In the genomic region with DNA sequence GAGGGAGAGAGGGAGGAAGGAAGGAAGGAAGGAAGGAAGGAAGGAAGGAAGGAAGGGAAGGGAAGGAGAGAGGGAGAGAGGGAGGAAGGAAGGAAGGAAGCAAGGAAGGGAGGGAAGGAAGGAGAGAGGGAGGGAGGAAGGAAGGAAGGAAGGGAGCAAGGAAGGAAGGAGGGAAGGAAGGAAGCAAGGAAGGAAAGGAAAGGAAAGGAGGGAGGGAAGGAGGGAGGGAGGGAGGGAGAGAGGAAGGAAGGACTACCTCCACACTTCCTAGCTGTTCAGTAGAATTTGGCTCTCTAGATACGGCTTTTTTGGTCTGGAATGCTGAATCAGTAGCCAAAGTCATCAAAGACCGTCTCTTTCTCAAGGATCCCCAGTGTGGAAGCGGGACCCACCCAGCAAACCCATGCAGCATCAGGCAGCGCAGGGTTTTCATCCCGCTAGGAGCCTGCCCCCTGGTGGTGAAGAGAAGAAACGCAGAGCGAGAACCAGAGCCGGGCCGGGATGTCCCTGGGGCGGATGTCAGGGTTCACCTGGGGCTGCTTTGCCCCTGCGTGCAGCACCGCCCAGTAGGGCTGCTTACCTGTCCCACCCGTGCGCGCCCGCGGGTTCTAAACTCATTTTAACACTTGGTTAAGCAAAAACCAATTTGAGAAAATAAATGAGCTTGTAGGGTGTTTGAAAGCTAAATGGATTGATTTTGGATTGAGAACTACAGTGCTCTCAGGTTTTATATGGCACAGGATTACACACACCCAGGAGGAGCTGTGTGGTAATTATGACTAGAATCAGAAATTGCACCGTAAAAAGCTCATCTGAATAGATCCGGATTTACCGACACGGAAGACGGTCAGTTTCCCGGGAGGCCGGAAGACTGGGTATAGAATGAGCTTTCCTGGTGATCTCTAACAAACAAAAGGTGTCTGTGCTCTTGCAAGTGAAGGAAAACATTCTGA, we compare ENCODE assay signal across 8 cellular contexts. TPM values are rescaled to one million over a fixed set of nuclear protein-coding genes. Genes with fewer than 3 reads are reported as not detected.
DNase-seq lines count a peak whose midpoint lies in the region; ATAC-seq and TF ChIP-seq lines count a peak whose summit lies in the region.

No MANE protein-coding gene starts in this region.

- WGBS in ovary, 3 donors, result 26 to 34% (median 29%) methylated on average over 24 of the region's 24 CpGs

- POLR2A ChIA-PET in PC-3 (lab: Charles Lee; ENCODE audit: unreplicated experiment), result no interaction called here

- no peak overlapping the region for H3K4me3 Mint-ChIP-seq in activated T-cell treated with anti-CD3 and anti-CD28 coated beads, Interleukin-2, amount 50 U/mL, for 72 hours
- H3K4me3 Mint-ChIP-seq in type B pancreatic cell, result peak overlapping the region; percentile 22

- peaks cover 33% of the 10 kb centered on the region for H3K27me3 Mint-ChIP-seq in activated T-cell treated with anti-CD3 and anti-CD28 coated beads, Interleukin-2, amount 50 U/mL, for 72 hours (ENCODE audit: low read depth)
- peaks cover 17% of the 10 kb centered on the region for H3K27me3 Mint-ChIP-seq in type B pancreatic cell

- ATAC-seq in HG03439 (IDR thresholded peaks at IDR 0.05; ENCODE audit: unreplicated experiment), result peak; percentile 96
- peak; percentile 91 for ATAC-seq in PC-3
- peak; percentile 74 to 82 for ATAC-seq in activated T-cell treated with anti-CD3 and anti-CD28 coated beads, Interleukin-2, amount 50 U/mL, for 72 hours (replicated peaks in 1 of 2)

- H3K4me2 ChIP-seq in PC-3 (ENCODE audit: low read length), result peak overlapping the region; percentile 60; the same call in 1 of the 2 replicates

- peak overlapping the region; percentile 74 for H2AFZ ChIP-seq in PC-3 (ENCODE audit: low read length)

- no peaks in the 10 kb centered on the region for H3K79me2 ChIP-seq in PC-3 (ENCODE audit: low read length)

- BruUV-seq in PC-3 (replicated peaks; lab: Mats Ljungman, UMichigan), result no TSS peak

- H3K36me3 ChIP-seq in PC-3 (ENCODE audit: low read depth, low read length), result no peaks in the 10 kb centered on the region
- no peaks in the 10 kb centered on the region for H3K36me3 ChIP-seq in ovary

- H4K20me1 ChIP-seq in PC-3 (ENCODE audit: low read length), result no peaks in the 10 kb centered on the region

- peaks cover 4% of the 10 kb centered on the region for H3K4me1 Mint-ChIP-seq in activated T-cell treated with anti-CD3 and anti-CD28 coated beads, Interleukin-2, amount 50 U/mL, for 72 hours (ENCODE audit: low read depth)
- H3K4me1 Mint-ChIP-seq in type B pancreatic cell (ENCODE audit: unreplicated experiment), result peaks cover 18% of the 10 kb centered on the region

- H3K36me3 Mint-ChIP-seq in activated T-cell treated with anti-CD3 and anti-CD28 coated beads, Interleukin-2, amount 50 U/mL, for 72 hours (ENCODE audit: insufficient read depth in 2 of 2), result no peaks in the 10 kb centered on the region
- H3K36me3 Mint-ChIP-seq in type B pancreatic cell, result no peaks in the 10 kb centered on the region

- TF ChIP-seq EP300 in ovary (IDR thresholded peaks at IDR 0.05), result no peak

- no peak overlapping the region for H3K27ac Mint-ChIP-seq in activated T-cell treated with anti-CD3 and anti-CD28 coated beads, Interleukin-2, amount 50 U/mL, for 72 hours
- no peak overlapping the region for H3K27ac Mint-ChIP-seq in type B pancreatic cell

- peak; percentile 86 for TF ChIP-seq CTCF in PC-3 (conservative IDR thresholded peaks at IDR 0.05; ENCODE audit: low read depth, low read length)
- peak; percentile 85 for TF ChIP-seq CTCF in foreskin fibroblast (IDR thresholded peaks at IDR 0.05; ENCODE audit: low read depth, low read length)
- TF ChIP-seq CTCF in ovary (IDR thresholded peaks at IDR 0.05), result peak; percentile 35 to 67 (median 42)
- peak; percentile 97 for TF ChIP-seq CTCF in type B pancreatic cell (conservative IDR thresholded peaks at IDR 0.05)

- DNase-seq in NCI-H1092 treated with DMSO at 0.1 percent for 48 hours (lab: John Stamatoyannopoulos, UW) (peak; percentile 2), NCI-H1092 (lab: John Stamatoyannopoulos, UW) (no peak), PC-3 (peak; percentile 78), foreskin fibroblast (peak in 1 of 2 donors; percentile 78), ovary (peak; percentile 23 to 69 (median 46)), type B pancreatic cell (ENCODE audit: extremely low spot score, unreplicated experiment) (peak; percentile 84)
- peak; percentile 70 to 82 for DNase-seq in activated T-cell treated with anti-CD3 and anti-CD28 coated beads, Interleukin-2, amount 50 U/mL, for 72 hours

- H3K9me3 ChIP-seq in PC-3 (ENCODE audit: low read length) (no peaks in the 10 kb centered on the region), ovary (no peaks in the 10 kb centered on the region)

- CTCF ChIA-PET in PC-3 (lab: Charles Lee), result interaction anchor here (0.5 to 1.5 kb wide), 8 partner anchors 43 to 572 kb away, joined by 3 to 14 read pairs (median 4); no protein-coding TSS in a partner anchor

- H3K9ac ChIP-seq in PC-3 (ENCODE audit: low read length), result no peak overlapping the region

- H3K4me1 ChIP-seq in PC-3 (ENCODE audit: insufficient read depth, low read length) (peaks cover 5% of the 10 kb centered on the region; the same call in 1 of the 2 replicates), ovary (ENCODE audit: insufficient read depth) (no peaks in the 10 kb centered on the region)

- no peaks in the 10 kb centered on the region for H3K9me2 ChIP-seq in PC-3 (replicated peaks; ENCODE audit: low read length)

- H3F3A ChIP-seq in PC-3 (ENCODE audit: low read length, unreplicated experiment), result no peaks in the 10 kb centered on the region

- H3K9me3 Mint-ChIP-seq in activated T-cell treated with anti-CD3 and anti-CD28 coated beads, Interleukin-2, amount 50 U/mL, for 72 hours, result no peaks in the 10 kb centered on the region
- no peaks in the 10 kb centered on the region for H3K9me3 Mint-ChIP-seq in type B pancreatic cell

- H3K4me3 ChIP-seq in PC-3 (ENCODE audit: low read length), result no peak overlapping the region
- no peak overlapping the region for H3K4me3 ChIP-seq in foreskin fibroblast (ENCODE audit: low read depth in 1 of 2, low read length in 2 of 2)
- no peak overlapping the region for H3K4me3 ChIP-seq in ovary

- intact Hi-C loops in PC-3 (cut with micrococcal nuclease), result loop anchor here (1.0 to 5.0 kb wide), 2 partner anchors 408 to 569 kb away; no protein-coding TSS in a partner anchor
- intact Hi-C loops in ovary (cut with DNase I), result loop anchor here in 1 of 4 donors (5.0 kb wide), 1 partner anchor 562 kb away; no protein-coding TSS in a partner anchor

- TF ChIP-seq POLR2A in ovary (IDR thresholded peaks at IDR 0.05), result no peak

- H3K27ac ChIP-seq in PC-3 (ENCODE audit: low read length) (no peak overlapping the region), ovary (no peak overlapping the region)

- H3K27me3 ChIP-seq in PC-3 (ENCODE audit: low read length) (no peaks in the 10 kb centered on the region), ovary (no peaks in the 10 kb centered on the region)

RNA-seq across cellular contexts. Expression of a gene that starts 48.1 kb away (rescaled TPM):
- 19.9 and 21.7 TPM in 2 replicates for total RNA-seq in PC-3 (2014; rRNA removed)
- 10 to 100 TPM; 52.9 to 53.7 TPM for total RNA-seq in activated T-cell treated with anti-CD3 and anti-CD28 coated beads, Interleukin-2, amount 50 U/mL, for 72 hours
- total RNA-seq in ovary, result 10 to 100 TPM in 1 of 7 donors, 1 to 10 TPM in 5, under 1 TPM in 1; 0.94 to 18.3 (median 5.1) TPM
- 1 to 10 TPM; 2.2 to 7.5 TPM for polyA plus RNA-seq in ovary
- total RNA-seq in type B pancreatic cell (ENCODE audit: low replicate concordance), result 72.1 and 122 TPM in 2 replicates

Comparison
In these comparisons a context has a peak if more than half of its experiments do, and no peak if none do; other contexts are left out.
1. CTCF ChIP-seq: peak in every context shown above with its lines; median percentile 97 in type B pancreatic cell; 86 in PC-3; 85 in foreskin fibroblast; 42 in ovary.